ENCODE assay signal across 1 cellular context in the genomic region with DNA sequence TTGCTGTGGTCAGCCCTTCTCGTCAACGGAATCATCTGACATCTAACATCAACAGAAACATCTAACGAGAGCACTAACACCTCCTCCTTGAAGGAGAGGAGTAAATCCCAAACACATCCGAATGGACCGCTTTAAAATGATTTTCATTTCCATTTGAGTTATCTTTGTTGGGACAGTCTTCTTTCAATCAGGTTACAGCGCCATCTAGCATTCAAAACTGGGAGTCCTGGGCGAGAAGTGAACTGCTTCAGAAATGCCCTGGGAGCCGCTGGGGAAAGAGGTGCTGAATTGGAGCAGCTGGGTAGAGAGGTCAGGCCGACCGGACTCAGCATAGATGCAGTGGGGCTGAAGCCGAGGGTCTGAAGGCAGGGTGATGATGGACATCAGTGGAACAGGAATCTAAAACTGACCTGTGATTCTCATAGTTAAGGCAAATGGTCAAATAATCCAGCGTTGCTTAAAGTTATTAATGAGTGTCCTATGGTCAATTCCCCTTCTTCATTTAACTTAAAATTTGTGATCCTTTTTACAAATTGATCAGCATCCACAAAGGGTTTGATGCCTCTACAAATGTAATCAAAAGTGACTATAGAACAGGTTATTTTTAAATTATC.
TF ChIP-seq lines count a peak whose summit lies in the region.

No MANE protein-coding gene starts in this region.

TF ChIP-seq in GM23338, 12 proteins besides CTCF, POLR2A, EP300 and RAD21 (continued from another document):
- TF ChIP-seq, protein P1, sequence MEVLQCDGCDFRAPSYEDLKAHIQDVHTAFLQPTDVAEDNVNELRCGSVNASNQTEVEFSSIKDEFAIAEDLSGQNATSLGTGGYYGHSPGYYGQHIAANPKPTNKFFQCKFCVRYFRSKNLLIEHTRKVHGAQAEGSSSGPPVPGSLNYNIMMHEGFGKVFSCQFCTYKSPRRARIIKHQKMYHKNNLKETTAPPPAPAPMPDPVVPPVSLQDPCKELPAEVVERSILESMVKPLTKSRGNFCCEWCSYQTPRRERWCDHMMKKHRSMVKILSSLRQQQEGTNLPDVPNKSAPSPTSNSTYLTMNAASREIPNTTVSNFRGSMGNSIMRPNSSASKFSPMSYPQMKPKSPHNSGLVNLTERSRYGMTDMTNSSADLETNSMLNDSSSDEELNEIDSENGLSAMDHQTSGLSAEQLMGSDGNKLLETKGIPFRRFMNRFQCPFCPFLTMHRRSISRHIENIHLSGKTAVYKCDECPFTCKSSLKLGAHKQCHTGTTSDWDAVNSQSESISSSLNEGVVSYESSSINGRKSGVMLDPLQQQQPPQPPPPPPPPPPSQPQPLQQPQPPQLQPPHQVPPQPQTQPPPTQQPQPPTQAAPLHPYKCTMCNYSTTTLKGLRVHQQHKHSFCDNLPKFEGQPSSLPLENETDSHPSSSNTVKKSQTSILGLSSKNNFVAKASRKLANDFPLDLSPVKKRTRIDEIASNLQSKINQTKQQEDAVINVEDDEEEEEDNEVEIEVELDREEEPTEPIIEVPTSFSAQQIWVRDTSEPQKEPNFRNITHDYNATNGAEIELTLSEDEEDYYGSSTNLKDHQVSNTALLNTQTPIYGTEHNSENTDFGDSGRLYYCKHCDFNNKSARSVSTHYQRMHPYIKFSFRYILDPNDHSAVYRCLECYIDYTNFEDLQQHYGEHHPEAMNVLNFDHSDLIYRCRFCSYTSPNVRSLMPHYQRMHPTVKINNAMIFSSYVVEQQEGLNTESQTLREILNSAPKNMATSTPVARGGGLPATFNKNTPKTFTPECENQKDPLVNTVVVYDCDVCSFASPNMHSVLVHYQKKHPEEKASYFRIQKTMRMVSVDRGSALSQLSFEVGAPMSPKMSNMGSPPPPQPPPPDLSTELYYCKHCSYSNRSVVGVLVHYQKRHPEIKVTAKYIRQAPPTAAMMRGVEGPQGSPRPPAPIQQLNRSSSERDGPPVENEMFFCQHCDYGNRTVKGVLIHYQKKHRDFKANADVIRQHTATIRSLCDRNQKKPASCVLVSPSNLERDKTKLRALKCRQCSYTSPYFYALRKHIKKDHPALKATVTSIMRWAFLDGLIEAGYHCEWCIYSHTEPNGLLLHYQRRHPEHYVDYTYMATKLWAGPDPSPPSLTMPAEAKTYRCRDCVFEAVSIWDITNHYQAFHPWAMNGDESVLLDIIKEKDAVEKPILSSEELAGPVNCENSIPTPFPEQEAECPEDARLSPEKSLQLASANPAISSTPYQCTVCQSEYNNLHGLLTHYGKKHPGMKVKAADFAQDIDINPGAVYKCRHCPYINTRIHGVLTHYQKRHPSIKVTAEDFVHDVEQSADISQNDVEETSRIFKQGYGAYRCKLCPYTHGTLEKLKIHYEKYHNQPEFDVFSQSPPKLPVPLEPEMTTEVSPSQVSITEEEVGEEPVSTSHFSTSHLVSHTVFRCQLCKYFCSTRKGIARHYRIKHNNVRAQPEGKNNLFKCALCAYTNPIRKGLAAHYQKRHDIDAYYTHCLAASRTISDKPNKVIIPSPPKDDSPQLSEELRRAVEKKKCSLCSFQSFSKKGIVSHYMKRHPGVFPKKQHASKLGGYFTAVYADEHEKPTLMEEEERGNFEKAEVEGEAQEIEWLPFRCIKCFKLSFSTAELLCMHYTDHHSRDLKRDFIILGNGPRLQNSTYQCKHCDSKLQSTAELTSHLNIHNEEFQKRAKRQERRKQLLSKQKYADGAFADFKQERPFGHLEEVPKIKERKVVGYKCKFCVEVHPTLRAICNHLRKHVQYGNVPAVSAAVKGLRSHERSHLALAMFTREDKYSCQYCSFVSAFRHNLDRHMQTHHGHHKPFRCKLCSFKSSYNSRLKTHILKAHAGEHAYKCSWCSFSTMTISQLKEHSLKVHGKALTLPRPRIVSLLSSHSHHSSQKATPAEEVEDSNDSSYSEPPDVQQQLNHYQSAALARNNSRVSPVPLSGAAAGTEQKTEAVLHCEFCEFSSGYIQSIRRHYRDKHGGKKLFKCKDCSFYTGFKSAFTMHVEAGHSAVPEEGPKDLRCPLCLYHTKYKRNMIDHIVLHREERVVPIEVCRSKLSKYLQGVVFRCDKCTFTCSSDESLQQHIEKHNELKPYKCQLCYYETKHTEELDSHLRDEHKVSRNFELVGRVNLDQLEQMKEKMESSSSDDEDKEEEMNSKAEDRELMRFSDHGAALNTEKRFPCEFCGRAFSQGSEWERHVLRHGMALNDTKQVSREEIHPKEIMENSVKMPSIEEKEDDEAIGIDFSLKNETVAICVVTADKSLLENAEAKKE (CRISPR knock-in tag; IDR thresholded peaks at IDR 0.05): no peak
- TF ChIP-seq ZNF331 (CRISPR knock-in tag; IDR thresholded peaks at IDR 0.05; ENCODE audit: low read depth): no peak
